ENCODE assay signal across 8 cellular contexts in genomic region chr17:30710296-30711088, GRCh38.
A peak's percentile ranks its signal among the peaks of the same experiment; 100 is the strongest.
DNase-seq lines count a peak whose midpoint lies in the region; ATAC-seq and TF ChIP-seq lines count a peak whose summit lies in the region.
"Not testable (repeated sequence)": the region's sequence is repeated elsewhere in the genome, so short reads cannot be mapped to it uniquely, and the experiment has no call there.

No MANE protein-coding gene starts in this region.

- H3K4me3 Mint-ChIP-seq in activated CD8-positive, alpha-beta T cell treated with anti-CD3 and anti-CD28 coated beads for 36 hours = peak overlapping the region; percentile 72
- peak overlapping the region; percentile 87 for H3K4me3 Mint-ChIP-seq in mesothelial cell of epicardium

- intact Hi-C loops in activated CD8-positive, alpha-beta T cell treated with anti-CD3 and anti-CD28 coated beads for 36 hours (cut with micrococcal nuclease); Right ventricle myocardium superior (cut with DNase I); gastrocnemius medialis (cut with DNase I; ENCODE audit: low total_unique reads): not testable (repeated sequence)

- not testable (repeated sequence) for H3K4me1 ChIP-seq in gastrocnemius medialis

- peaks cover 8 to 32% (median 25%) of the 10 kb centered on the region in 3 donors for H3K27me3 ChIP-seq in gastrocnemius medialis

- H3K36me3 Mint-ChIP-seq in activated CD8-positive, alpha-beta T cell treated with anti-CD3 and anti-CD28 coated beads for 36 hours (ENCODE audit: low read depth); mesothelial cell of epicardium: not testable (repeated sequence)

- in situ Hi-C loops in gastrocnemius medialis (cut with MboI; ENCODE audit: low sequenced_read_pairs in 4 of 4) = not testable (repeated sequence)

- not testable (repeated sequence) for TF ChIP-seq CTCF in 22Rv1 (IDR thresholded peaks at IDR 0.05); GM12865 (IDR thresholded peaks at IDR 0.05; ENCODE audit: insufficient read depth, low read depth, low read length, missing control alignments); activated CD8-positive, alpha-beta T cell treated with anti-CD3 and anti-CD28 coated beads for 36 hours (IDR thresholded peaks at IDR 0.05); mesothelial cell of epicardium (IDR thresholded peaks at IDR 0.05; ENCODE audit: unreplicated experiment); gastrocnemius medialis (IDR thresholded peaks at IDR 0.05 in 4 of 5, conservative IDR thresholded peaks at IDR 0.05 in 1 of 5)

- TF ChIP-seq POLR2A in gastrocnemius medialis (IDR thresholded peaks at IDR 0.05) = not testable (repeated sequence)

- peaks cover 32% of the 10 kb centered on the region for H3K27me3 Mint-ChIP-seq in activated CD8-positive, alpha-beta T cell treated with anti-CD3 and anti-CD28 coated beads for 36 hours
- H3K27me3 Mint-ChIP-seq in mesothelial cell of epicardium (ENCODE audit: low read depth) = not testable (repeated sequence)

- not testable (repeated sequence) for H3K9me3 ChIP-seq in gastrocnemius medialis

- not testable (repeated sequence) for H3K36me3 ChIP-seq in gastrocnemius medialis

- H3K9me3 Mint-ChIP-seq in activated CD8-positive, alpha-beta T cell treated with anti-CD3 and anti-CD28 coated beads for 36 hours; mesothelial cell of epicardium: not testable (repeated sequence)

- POLR2A ChIA-PET in activated CD8-positive, alpha-beta T cell treated with anti-CD3 and anti-CD28 coated beads for 36 hours (lab: Charles Lee) = not testable (repeated sequence)

- not testable (repeated sequence) for ATAC-seq in activated CD8-positive, alpha-beta T cell treated with anti-CD3 and anti-CD28 coated beads for 36 hours; Right ventricle myocardium superior (ENCODE audit: poor library complexity); gastrocnemius medialis

- H3K4me3 ChIP-seq in GM12865 (ENCODE audit: low read depth, low read length) (peak overlapping the region; percentile 57), gastrocnemius medialis (peak overlapping the region; percentile 38 to 64 (median 51))

- peaks cover 30% of the 10 kb centered on the region for H3K4me1 Mint-ChIP-seq in activated CD8-positive, alpha-beta T cell treated with anti-CD3 and anti-CD28 coated beads for 36 hours (ENCODE audit: low read depth)
- H3K4me1 Mint-ChIP-seq in mesothelial cell of epicardium = peaks cover 29% of the 10 kb centered on the region

- H3K27ac Mint-ChIP-seq in activated CD8-positive, alpha-beta T cell treated with anti-CD3 and anti-CD28 coated beads for 36 hours = not testable (repeated sequence)
- H3K27ac Mint-ChIP-seq in mesothelial cell of epicardium = peak overlapping the region; percentile 92

- H3K27ac ChIP-seq in 22Rv1 (peak overlapping the region; percentile 83), caudate nucleus (ENCODE audit: low read depth, low read length) (peak overlapping the region; percentile 58)
- H3K27ac ChIP-seq in gastrocnemius medialis = not testable (repeated sequence)

- CTCF ChIA-PET in activated CD8-positive, alpha-beta T cell treated with anti-CD3 and anti-CD28 coated beads for 36 hours (lab: Charles Lee) = not testable (repeated sequence)

- DNase-seq in GM12865 (ENCODE audit: low read depth); activated CD8-positive, alpha-beta T cell treated with anti-CD3 and anti-CD28 coated beads for 36 hours; mesothelial cell of epicardium (ENCODE audit: low spot score in 2 of 2, unreplicated experiment in 2 of 2); gastrocnemius medialis: not testable (repeated sequence)
- peak; percentile 26 to 65 for DNase-seq in NCI-H526 (lab: John Stamatoyannopoulos, UW)
- DNase-seq in caudate nucleus (lab: John Stamatoyannopoulos, UW) = peak in 4 of 61 donors; percentile 23 to 41 (median 29)
- peak; percentile 31 for DNase-seq in Right ventricle myocardium superior
